1 cellular context compared by ENCODE assay signal in the genomic region with DNA sequence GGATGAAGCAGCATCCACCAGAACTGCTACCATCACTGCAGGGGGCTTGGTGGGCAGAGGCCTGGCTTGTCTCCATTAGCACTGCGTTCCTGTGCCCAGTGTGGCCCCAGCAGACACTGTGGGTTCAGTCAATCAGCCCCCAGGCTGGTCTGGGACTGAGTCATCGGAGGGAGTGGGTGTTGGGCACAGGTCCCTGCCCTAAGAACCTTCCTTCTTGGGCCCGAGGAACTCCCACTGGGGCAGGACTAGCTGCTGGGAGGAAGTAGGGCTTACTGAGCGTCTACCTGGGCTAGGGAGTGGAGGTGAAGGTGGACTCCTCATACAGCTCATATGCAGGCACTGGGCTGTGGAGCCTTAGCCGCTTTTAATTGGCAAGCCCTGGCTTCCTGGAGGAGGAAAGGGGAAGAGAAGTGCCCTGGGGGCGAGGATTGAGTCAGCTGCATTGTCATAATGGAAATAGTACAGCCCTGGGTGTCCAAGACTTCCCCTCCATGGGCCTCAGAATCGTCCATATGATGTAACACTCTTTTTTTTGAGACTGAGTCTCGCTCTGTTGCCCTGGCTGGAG.
TF ChIP-seq lines count a peak whose summit lies in the region.

No MANE protein-coding gene starts in this region.

TF ChIP-seq in HEK293, 187 proteins besides CTCF, POLR2A, EP300 and RAD21 (continued from another document):
- TF ChIP-seq ZNF140 (tag by site-specific recombination; IDR thresholded peaks at IDR 0.05) (no peak), ZNF398 (tag by site-specific recombination; IDR thresholded peaks at IDR 0.05) (peak; percentile 63), SETDB1 (IDR thresholded peaks at IDR 0.05; ENCODE audit: insufficient read length, low read length) (peak; percentile 47), ZNF791 (tag by site-specific recombination; IDR thresholded peaks at IDR 0.05) (no peak)
